Comparison of ENCODE assay signal across 20 cellular contexts in genomic region chr15:68183886-68184285, GRCh38. TPM values are rescaled to one million over a fixed set of nuclear protein-coding genes. Genes with fewer than 3 reads are reported as not detected.
A peak's percentile ranks its signal among the peaks of the same experiment; 100 is the strongest.
DNase-seq lines count a peak whose midpoint lies in the region; ATAC-seq, FAIRE-seq and TF ChIP-seq lines count a peak whose summit lies in the region.
"Had no signal": no experiment of that assay in that cellular context is flagged by ENCODE, and none has a peak within 500 bp of the region (broad histone marks: within the 10 kb centered on the region; RNA-seq: fewer than 3 reads in every experiment).

No MANE protein-coding gene starts in this region.

- no peak for DNase-seq in activated CD4-positive, alpha-beta T cell treated with anti-CD3 and anti-CD28 coated beads for 36 hours
- no peak for DNase-seq in activated CD4-positive, alpha-beta T cell treated with anti-CD3 and anti-CD28 coated beads for 1 hour
- DNase-seq in LHCN-M2 (ENCODE audit: low read depth) (peak; percentile 11), cardiac fibroblast (ENCODE audit: low read depth in 2 of 2) (peak; percentile 56 to 60), mesothelial cell of epicardium (ENCODE audit: low spot score in 2 of 2, unreplicated experiment in 2 of 2) (no peak), cortex of kidney (lab: John Stamatoyannopoulos, UW) (no peak), Calu3 (no peak), small intestine (no peak)
- DNase-seq: activated CD4-positive, alpha-beta T cell treated with anti-CD3 and anti-CD28 coated beads for 4 hours; DMS 273 treated with DMSO at 0.1 percent for 48 hours; effector CD4-positive, alpha-beta T cell; GF-D8; hypothalamus; Karpas-422; psoas muscle; stimulated activated CD4-positive, alpha-beta T cell treated with anti-CD3 and anti-CD28 coated beads, Interleukin-12 subunit alpha, Interleukin-12 subunit beta, amount 100 ng/mL, for 4 hours; T1000 had no signal

- H3K36me3 ChIP-seq in small intestine (ENCODE audit: control insufficient read depth in 2 of 2, insufficient read depth in 2 of 2, low read length in 2 of 2): peaks cover 20 to 29% of the 10 kb centered on the region in 2 donors

- no peak overlapping the region for H3K4me3 ChIP-seq in cardiac fibroblast (replicated peaks in 1 of 2; ENCODE audit: low read depth in 2 of 2, low read length in 2 of 2)
- no peak overlapping the region for H3K4me3 ChIP-seq in small intestine (ENCODE audit: low read depth in 1 of 2, low read length in 2 of 2)
- H3K4me3 ChIP-seq: GM12878, psoas muscle had no signal

- no peaks in the 10 kb centered on the region for H3K27me3 ChIP-seq in small intestine (ENCODE audit: control insufficient read depth in 2 of 2, insufficient read depth in 2 of 2, low read length in 2 of 2)

- H3K9me3 Mint-ChIP-seq in activated CD4-positive, alpha-beta T cell treated with anti-CD3 and anti-CD28 coated beads for 36 hours (ENCODE audit: low read depth): no peaks in the 10 kb centered on the region
- H3K9me3 Mint-ChIP-seq in mesothelial cell of epicardium: no peaks in the 10 kb centered on the region
- no peaks in the 10 kb centered on the region for H3K9me3 Mint-ChIP-seq in Calu3 (ENCODE audit: low read depth, unreplicated experiment)
- H3K9me3 Mint-ChIP-seq: CD14-positive monocyte had no signal

- CTCF ChIA-PET in activated CD4-positive, alpha-beta T cell treated with anti-CD3 and anti-CD28 coated beads for 36 hours (lab: Charles Lee): interaction anchor here (0.7 kb wide), 1 partner anchor 12 kb away, joined by 3 read pairs; no protein-coding TSS in a partner anchor
- CTCF ChIA-PET in Calu3 (lab: Charles Lee): no interaction called here

- no peak for ATAC-seq in activated CD4-positive, alpha-beta T cell treated with anti-CD3 and anti-CD28 coated beads for 36 hours
- ATAC-seq: GM12878, Panc1, psoas muscle had no signal

- 84 to 89% (median 88%) methylated on average over 4 of the region's 4 CpGs for WGBS in small intestine, 3 donors

- no peaks in the 10 kb centered on the region for H3K27me3 Mint-ChIP-seq in activated CD4-positive, alpha-beta T cell treated with anti-CD3 and anti-CD28 coated beads for 36 hours
- H3K27me3 Mint-ChIP-seq in mesothelial cell of epicardium (ENCODE audit: low read depth) (no peaks in the 10 kb centered on the region), Calu3 (ENCODE audit: unreplicated experiment) (no peaks in the 10 kb centered on the region)

- no peaks in the 10 kb centered on the region for H3K9me3 ChIP-seq in small intestine (ENCODE audit: control insufficient read depth, low read depth)
- H3K9me3 ChIP-seq: psoas muscle had no signal

- peak overlapping the region; percentile 78 for H3K27ac Mint-ChIP-seq in activated CD4-positive, alpha-beta T cell treated with anti-CD3 and anti-CD28 coated beads for 36 hours
- H3K27ac Mint-ChIP-seq in mesothelial cell of epicardium: peak overlapping the region; percentile 43
- no peak overlapping the region for H3K27ac Mint-ChIP-seq in Calu3 (ENCODE audit: unreplicated experiment)

- H3K27ac ChIP-seq in small intestine (ENCODE audit: low read depth in 1 of 2, low read length in 1 of 2): no peak overlapping the region
- H3K27ac ChIP-seq: psoas muscle had no signal

- H3K4me3 Mint-ChIP-seq in activated CD4-positive, alpha-beta T cell treated with anti-CD3 and anti-CD28 coated beads for 36 hours: no peak overlapping the region
- H3K4me3 Mint-ChIP-seq in mesothelial cell of epicardium: no peak overlapping the region
- no peak overlapping the region for H3K4me3 Mint-ChIP-seq in Calu3 (ENCODE audit: low read depth, unreplicated experiment)
- H3K4me3 Mint-ChIP-seq: CD14-positive monocyte had no signal

- intact Hi-C loops in activated CD4-positive, alpha-beta T cell treated with anti-CD3 and anti-CD28 coated beads for 36 hours (cut with DNase I, micrococcal nuclease): no loop called here
- intact Hi-C loops in Calu3 (cut with micrococcal nuclease; ENCODE audit: unreplicated experiment): no loop called here

- H3K36me3 Mint-ChIP-seq in activated CD4-positive, alpha-beta T cell treated with anti-CD3 and anti-CD28 coated beads for 36 hours (ENCODE audit: low read depth): peaks cover 49% of the 10 kb centered on the region
- H3K36me3 Mint-ChIP-seq in mesothelial cell of epicardium: peaks cover 42% of the 10 kb centered on the region
- H3K36me3 Mint-ChIP-seq in Calu3 (ENCODE audit: insufficient read depth, unreplicated experiment): peaks cover 43% of the 10 kb centered on the region

- H3K4me1 Mint-ChIP-seq in activated CD4-positive, alpha-beta T cell treated with anti-CD3 and anti-CD28 coated beads for 36 hours: peaks cover 2% of the 10 kb centered on the region
- H3K4me1 Mint-ChIP-seq in mesothelial cell of epicardium (peaks cover 22% of the 10 kb centered on the region), Calu3 (ENCODE audit: low read depth, unreplicated experiment) (no peaks in the 10 kb centered on the region)

- POLR2A ChIA-PET in activated CD4-positive, alpha-beta T cell treated with anti-CD3 and anti-CD28 coated beads for 36 hours (lab: Charles Lee): interaction anchor here (0.7 kb wide), 1 partner anchor 339 kb away, joined by 4 read pairs; no protein-coding TSS in a partner anchor

- TF ChIP-seq CTCF in cardiac fibroblast (IDR thresholded peaks at IDR 0.05; ENCODE audit: low read depth, low read length) (no peak), mesothelial cell of epicardium (IDR thresholded peaks at IDR 0.05; ENCODE audit: unreplicated experiment) (no peak), Calu3 (IDR thresholded peaks at IDR 0.05; ENCODE audit: unreplicated experiment) (no peak)

- FAIRE-seq in small intestine (lab: Jason Lieb, UNC): no peak
- FAIRE-seq: GM12878 had no signal

- BruUV-seq in Calu3 (replicated peaks; lab: Mats Ljungman, UMichigan): no TSS peak

- H3K4me1 ChIP-seq in small intestine (ENCODE audit: control insufficient read depth in 2 of 2, insufficient read depth in 1 of 2, low read depth in 1 of 2, low read length in 1 of 2): no peaks in the 10 kb centered on the region

RNA-seq across cellular contexts. Expression of gene CALML4, which starts 21.2 kb away (rescaled TPM):
- total RNA-seq in activated CD4-positive, alpha-beta T cell treated with anti-CD3 and anti-CD28 coated beads for 36 hours: 1 to 10 TPM; 6.8 to 9.2 TPM
- total RNA-seq in LHCN-M2 (2014; rRNA removed) (2.0 and 2.2 TPM in 2 replicates), mesothelial cell of epicardium (8.3 to 10.2 TPM (median 8.4 TPM) in 3 replicates), Calu3 (2022) (17.9 and 24.1 TPM in 2 replicates)
- 1.1 TPM for polyA plus RNA-seq in LHCN-M2 (2012)
- polyA plus RNA-seq in small intestine: 100 to 1,000 TPM; 127 to 288 (median 183) TPM

RNA-seq across cellular contexts. Expression of gene CLN6, which starts 45.6 kb away (rescaled TPM):
- total RNA-seq in activated CD4-positive, alpha-beta T cell treated with anti-CD3 and anti-CD28 coated beads for 36 hours: 10 to 100 TPM; 45.1 to 48.2 TPM
- total RNA-seq in LHCN-M2 (2014; rRNA removed) (34.9 and 40.9 TPM in 2 replicates), mesothelial cell of epicardium (35.1 to 35.8 TPM (median 35.3 TPM) in 3 replicates), Calu3 (2022) (81.6 and 85.7 TPM in 2 replicates)
- polyA plus RNA-seq in LHCN-M2 (2012): 28.8 TPM
- 10 to 100 TPM in 1 of 3 donors, 1 to 10 TPM in 2; 5.8 to 43.7 (median 7.8) TPM for polyA plus RNA-seq in small intestine

Comparison
In these comparisons a context has a peak if more than half of its experiments do, and no peak if none do; other contexts are left out.
1. DNase-seq: peak in LHCN-M2 (single experiment) and cardiac fibroblast (2 of 2); none in activated CD4-positive, alpha-beta T cell treated with anti-CD3 and anti-CD28 coated beads for 36 hours (single experiment), activated CD4-positive, alpha-beta T cell treated with anti-CD3 and anti-CD28 coated beads for 1 hour (single experiment), mesothelial cell of epicardium (0 of 2), cortex of kidney (single experiment), Calu3 (single experiment) and small intestine (single experiment).